13 cellular contexts compared by ENCODE assay signal in genomic region chrX:118730500-118731247, GRCh38. TPM values are rescaled to one million over a fixed set of nuclear protein-coding genes. Genes with fewer than 3 reads are reported as not detected.
DNase-seq lines count a peak whose midpoint lies in the region; ATAC-seq and TF ChIP-seq lines count a peak whose summit lies in the region.
"Had no signal": no experiment of that assay in that cellular context is flagged by ENCODE, and none has a peak within 500 bp of the region (broad histone marks: within the 10 kb centered on the region; RNA-seq: fewer than 3 reads in every experiment).

No MANE protein-coding gene starts in this region.

- peak overlapping the region; percentile 24 to 82 for H3K4me3 ChIP-seq in gastroesophageal sphincter
- H3K4me3 ChIP-seq: ovary had no signal

- peak; percentile 56 for DNase-seq in H4 (ENCODE audit: low spot score)
- peak; percentile 79 for DNase-seq in amniotic epithelial cell (ENCODE audit: low read depth)
- no peak for DNase-seq in stimulated activated naive B cell treated with anti-CD40 and anti-IgM and Interleukin-4, amounts not matched to agents 10 μg/mL and 1 μg/mL and 100 μg/mL, for 72 hours
- no peak for DNase-seq in hypothalamus (lab: John Stamatoyannopoulos, UW)
- DNase-seq in GM19240 (ENCODE audit: insufficient read length, low spot score): no peak
- no peak for DNase-seq in NCI-H146 (lab: John Stamatoyannopoulos, UW)
- no peak for DNase-seq in SW480 (ENCODE audit: low spot score)
- DNase-seq: heart left ventricle; NCI-H1092 treated with DMSO at 0.1 percent for 48 hours; ovary; stimulated activated CD8-positive, alpha-beta memory T cell treated with anti-CD3 and anti-CD28 coated beads, Interleukin-4, amount 100 ng/mL, for 48 hours had no signal

- H3K27me3 Mint-ChIP-seq in stimulated activated naive B cell treated with anti-CD40 and anti-IgM and Interleukin-4, amounts not matched to agents 10 μg/mL and 1 μg/mL and 100 μg/mL, for 72 hours: no peaks in the 10 kb centered on the region

- peaks cover 22 to 65% of the 10 kb centered on the region in 2 donors for H3K4me1 Mint-ChIP-seq in stimulated activated naive B cell treated with anti-CD40 and anti-IgM and Interleukin-4, amounts not matched to agents 10 μg/mL and 1 μg/mL and 100 μg/mL, for 72 hours

- H3K27ac ChIP-seq in gastroesophageal sphincter: peak overlapping the region; percentile 92 to 95 (median 95)

- TF ChIP-seq POLR2A in gastroesophageal sphincter (IDR thresholded peaks at IDR 0.05): no peak

- H3K9me3 Mint-ChIP-seq in stimulated activated naive B cell treated with anti-CD40 and anti-IgM and Interleukin-4, amounts not matched to agents 10 μg/mL and 1 μg/mL and 100 μg/mL, for 72 hours: peaks cover 3 to 4% of the 10 kb centered on the region in 2 donors

- TF ChIP-seq EP300 in gastroesophageal sphincter (IDR thresholded peaks at IDR 0.05): no peak

- WGBS in gastroesophageal sphincter (ENCODE audit: low coverage in 1 of 2), 2 donors: 43 to 56% methylated on average over 1 to 3 of the region's 4 CpGs

- ATAC-seq in gastroesophageal sphincter: no peak
- ATAC-seq in stimulated activated naive B cell treated with anti-CD40 and anti-IgM and Interleukin-4, amounts not matched to agents 10 μg/mL and 1 μg/mL and 100 μg/mL, for 72 hours (replicated peaks): no peak
- ATAC-seq: heart left ventricle had no signal

- TF ChIP-seq CTCF in gastroesophageal sphincter (IDR thresholded peaks at IDR 0.05): no peak

- H3K27me3 ChIP-seq in gastroesophageal sphincter: no peaks in the 10 kb centered on the region
- H3K27me3 ChIP-seq: heart left ventricle, ovary had no signal

- no peaks in the 10 kb centered on the region for H3K36me3 ChIP-seq in gastroesophageal sphincter
- H3K36me3 ChIP-seq: heart left ventricle, ovary had no signal

- H3K9me3 ChIP-seq in gastroesophageal sphincter: no peaks in the 10 kb centered on the region
- H3K9me3 ChIP-seq: ovary had no signal

- no peak overlapping the region for H3K27ac Mint-ChIP-seq in stimulated activated naive B cell treated with anti-CD40 and anti-IgM and Interleukin-4, amounts not matched to agents 10 μg/mL and 1 μg/mL and 100 μg/mL, for 72 hours
- H3K27ac Mint-ChIP-seq: activated naive CD8-positive, alpha-beta T cell had no signal

- peaks cover 15 to 26% of the 10 kb centered on the region in 2 donors for H3K36me3 Mint-ChIP-seq in stimulated activated naive B cell treated with anti-CD40 and anti-IgM and Interleukin-4, amounts not matched to agents 10 μg/mL and 1 μg/mL and 100 μg/mL, for 72 hours
- H3K36me3 Mint-ChIP-seq: activated naive CD8-positive, alpha-beta T cell had no signal

- H3K4me1 ChIP-seq in gastroesophageal sphincter: peaks cover 0 to 45% (median 0%) of the 10 kb centered on the region in 3 donors

- H3K4me3 Mint-ChIP-seq in stimulated activated naive B cell treated with anti-CD40 and anti-IgM and Interleukin-4, amounts not matched to agents 10 μg/mL and 1 μg/mL and 100 μg/mL, for 72 hours: peak overlapping the region; percentile 3 to 55
- H3K4me3 Mint-ChIP-seq: activated naive CD8-positive, alpha-beta T cell had no signal

RNA-seq across cellular contexts. Expression of gene IL13RA1, which starts 3.3 kb away (rescaled TPM):
- total RNA-seq in H4 (2014; rRNA removed; shearing (Covaris generic)): 80.7 and 82.7 TPM in 2 replicates
- 100 to 1,000 TPM in 2 of 4 donors, 10 to 100 TPM in 2; 63.7 to 121 (median 105) TPM for total RNA-seq in gastroesophageal sphincter

Comparison
In these comparisons a context has a peak if more than half of its experiments do, and no peak if none do; other contexts are left out.
1. DNase-seq: peak in H4 (single experiment) and amniotic epithelial cell (single experiment); none in stimulated activated naive B cell treated with anti-CD40 and anti-IgM and Interleukin-4, amounts not matched to agents 10 μg/mL and 1 μg/mL and 100 μg/mL, for 72 hours (single experiment), hypothalamus (0 of 51), GM19240 (single experiment), NCI-H146 (single experiment) and SW480 (single experiment).